19 cellular contexts compared by ENCODE assay signal in the genomic region with DNA sequence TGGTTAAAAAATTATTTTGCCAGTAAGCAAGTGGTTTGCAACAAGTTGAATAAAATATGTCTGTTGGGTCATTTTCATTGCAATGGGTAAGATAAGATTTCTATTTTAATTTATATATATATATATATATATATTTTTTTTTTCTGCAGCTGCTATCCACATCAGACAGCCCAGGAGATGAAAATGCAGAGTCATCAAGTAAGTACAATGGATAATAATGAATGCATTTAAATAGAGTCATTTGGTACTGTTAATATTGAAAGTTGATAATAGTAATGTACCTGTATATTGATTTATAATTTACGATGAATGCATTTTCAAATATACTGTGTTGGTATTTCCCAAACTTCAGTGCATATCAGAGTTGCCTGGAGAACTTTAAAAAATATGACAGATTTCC. TPM values are rescaled to one million over a fixed set of nuclear protein-coding genes. Genes with fewer than 3 reads are reported as not detected.
DNase-seq lines count a peak whose midpoint lies in the region; ATAC-seq, FAIRE-seq and TF ChIP-seq lines count a peak whose summit lies in the region.
"Had no signal": no experiment of that assay in that cellular context is flagged by ENCODE, and none has a peak within 500 bp of the region (broad histone marks: within the 10 kb centered on the region; RNA-seq: fewer than 3 reads in every experiment).

No MANE protein-coding gene starts in this region.

- POLR2A ChIA-PET in HepG2 (lab: Yijun Ruan, JAX) = no interaction called here
- POLR2A ChIA-PET in CD4-positive, alpha-beta T cell (lab: Charles Lee) = no interaction called here
- POLR2A ChIA-PET in IMR-90 (lab: Charles Lee; ENCODE audit: unreplicated experiment) = no interaction called here

- no peak overlapping the region for H3K18ac ChIP-seq in IMR-90 (ENCODE audit: low read depth, low read length)

- no peak overlapping the region for H4K8ac ChIP-seq in IMR-90 (ENCODE audit: low read depth in 2 of 2, low read length in 2 of 2)

- H3K4me1 Mint-ChIP-seq in CD4-positive, alpha-beta T cell (ENCODE audit: low read depth) = peaks cover 21% of the 10 kb centered on the region
- H3K4me1 Mint-ChIP-seq: GM23338, H9 had no signal

- TF ChIP-seq CTCF in HepG2 (CRISPR knock-in tag; IDR thresholded peaks at IDR 0.05) (no peak), right lobe of liver (IDR thresholded peaks at IDR 0.05) (no peak), IMR-90 (conservative IDR thresholded peaks at IDR 0.05; ENCODE audit: low read depth, low read length) (no peak)
- TF ChIP-seq CTCF in CD4-positive, alpha-beta T cell (IDR thresholded peaks at IDR 0.05) = no peak

- peak overlapping the region; percentile 53 for H3K27ac Mint-ChIP-seq in CD4-positive, alpha-beta T cell
- H3K27ac Mint-ChIP-seq: GM23338, H9 had no signal

- no peak overlapping the region for H2BK120ac ChIP-seq in IMR-90 (ENCODE audit: low read depth, low read length)

- FAIRE-seq in HepG2 (lab: Jason Lieb, UNC) = no peak
- FAIRE-seq: GM12878 had no signal

- H3K9ac ChIP-seq in HepG2 (ENCODE audit: insufficient read depth, low read depth, low read length) = no peak overlapping the region
- no peak overlapping the region for H3K9ac ChIP-seq in IMR-90 (ENCODE audit: low read depth, low read length)
- H3K9ac ChIP-seq: BLaER1 had no signal

- H2AK5ac ChIP-seq in IMR-90 (ENCODE audit: low read depth, low read length) = no peak overlapping the region

- TF ChIP-seq RAD21 in HepG2 (CRISPR knock-in tag; IDR thresholded peaks at IDR 0.05) (no peak), IMR-90 (IDR thresholded peaks at IDR 0.05; ENCODE audit: low read length) (no peak)

- no peak overlapping the region for H4K91ac ChIP-seq in IMR-90 (ENCODE audit: insufficient read depth, low read depth, low read length)

- CTCF ChIA-PET in HepG2 (lab: Yijun Ruan, JAX; ENCODE audit: low intra/inter-chr PET ratio, low total read pairs) = no interaction called here
- CTCF ChIA-PET in CD4-positive, alpha-beta T cell (lab: Charles Lee) = interaction anchor here (1.2 kb wide), 1 partner anchor 35 kb away, joined by 3 read pairs; no protein-coding TSS in a partner anchor
- CTCF ChIA-PET in IMR-90 (lab: Yijun Ruan, JAX) = no interaction called here

- no peak overlapping the region for H2BK20ac ChIP-seq in IMR-90 (ENCODE audit: low read depth, low read length)

- DNase-seq in HepG2 (ENCODE audit: low spot score) (no peak), right lobe of liver (no peak), IMR-90 (no peak), activated gamma-delta T cell treated with Interleukin-2 at 50 U/mL for 16 hours (no peak), pons (ENCODE audit: low spot score) (no peak)
- DNase-seq in CD4-positive, alpha-beta T cell = no peak
- DNase-seq: 8988T; Caco-2; CD8-positive, alpha-beta T cell; DMS153; DND-41; GDM1; H9 had no signal

- H3K79me1 ChIP-seq in IMR-90 (ENCODE audit: low read depth in 1 of 2, low read length in 2 of 2) = peaks cover 0 to 7% of the 10 kb centered on the region in 2 experiments; a peak in 1 of 4 replicates

- 96% methylated on average over 1 of the region's 1 CpG for WGBS in HepG2 (ENCODE audit: low lambda C conversion rate)
- 92% methylated on average over 1 of the region's 1 CpG for WGBS in right lobe of liver (ENCODE audit: insufficient coverage, low coverage, low lambda C conversion rate, missing lambda C conversion rate)
- WGBS in IMR-90 (ENCODE audit: extremely low coverage in 2 of 2, insufficient read length in 1 of 2), 2 experiments = no CpG with 5 or more reads among the region's 1 CpG

- H3K4me2 ChIP-seq in HepG2 (ENCODE audit: low read depth, low read length) = no peak overlapping the region
- H3K4me2 ChIP-seq in IMR-90 (ENCODE audit: low read depth, low read length) = no peak overlapping the region
- H3K4me2 ChIP-seq: BLaER1, GM23338 had no signal

- no peak overlapping the region for H4K5ac ChIP-seq in IMR-90 (ENCODE audit: low read depth, low read length)

- H3K4me3 ChIP-seq in HepG2 (replicated peaks in 1 of 3; ENCODE audit: insufficient read depth in 1 of 3, low read depth in 2 of 3, low read length in 3 of 3) = no peak overlapping the region
- H3K4me3 ChIP-seq in right lobe of liver = no peak overlapping the region
- no peak overlapping the region for H3K4me3 ChIP-seq in IMR-90 (ENCODE audit: insufficient read depth, low read depth, low read length)
- H3K4me3 ChIP-seq: BLaER1, GM12878, GM23338 had no signal

- no peaks in the 10 kb centered on the region for H3K27me3 ChIP-seq in HepG2 (ENCODE audit: control insufficient read depth in 1 of 2, insufficient read depth in 2 of 2, low read length in 2 of 2)
- no peaks in the 10 kb centered on the region for H3K27me3 ChIP-seq in right lobe of liver
- H3K27me3 ChIP-seq in CD4-positive, alpha-beta T cell (ENCODE audit: control insufficient read depth, insufficient read depth, low read length) = no peaks in the 10 kb centered on the region
- H3K27me3 ChIP-seq in IMR-90 (ENCODE audit: control insufficient read depth, insufficient read depth, low read length) = no peaks in the 10 kb centered on the region
- H3K27me3 ChIP-seq: BLaER1 had no signal

- ATAC-seq in HepG2 (no peak), right lobe of liver (no peak), IMR-90 (ENCODE audit: low read depth) (no peak), GM18519 (IDR thresholded peaks at IDR 0.05; ENCODE audit: low FRiP score, unreplicated experiment) (no peak)
- ATAC-seq in CD4-positive, alpha-beta T cell (ENCODE audit: poor library complexity) = no peak
- ATAC-seq: CD8-positive, alpha-beta T cell; GM12878; GM23338; HCT116 had no signal

- H3K56ac ChIP-seq in IMR-90 (ENCODE audit: extremely low read depth, insufficient read depth, low read length) = no peak overlapping the region

- no peaks in the 10 kb centered on the region; the same call in 1 of the 2 replicates for H3K9me1 ChIP-seq in IMR-90 (ENCODE audit: insufficient read depth, low read length)

- peaks cover 94% of the 10 kb centered on the region for H3K36me3 Mint-ChIP-seq in CD4-positive, alpha-beta T cell (ENCODE audit: low read depth)

- dilution Hi-C loops in IMR-90 (cut with HindIII; ENCODE audit: low sequenced_read_pairs, unreplicated experiment) = no loop called here

- H4K20me1 ChIP-seq in HepG2 (ENCODE audit: insufficient read depth, low read length) (no peaks in the 10 kb centered on the region), IMR-90 (ENCODE audit: insufficient read depth, low read length) (no peaks in the 10 kb centered on the region)
- H4K20me1 ChIP-seq: BLaER1 had no signal

- no peak overlapping the region for H2BK15ac ChIP-seq in IMR-90 (ENCODE audit: low read depth, low read length)

- H3K79me2 ChIP-seq in HepG2 (ENCODE audit: insufficient read depth, low read length) = no peaks in the 10 kb centered on the region

- in situ Hi-C loops in HepG2 (cut with HindIII; ENCODE audit: extremely low pct_ligation_motif_present, low pct_unique_long_range_greater_than_20kb) (no loop called here), IMR-90 (cut with MboI; ENCODE audit: low sequenced_read_pairs) (no loop called here)

- BruUV-seq in HepG2 (replicated peaks; lab: Mats Ljungman, UMichigan) (no TSS peak), IMR-90 (replicated peaks; lab: Mats Ljungman, UMichigan) (no TSS peak)

- H2BK5ac ChIP-seq in IMR-90 (ENCODE audit: low read depth, low read length, poor library complexity, severe bottlenecking) = no peak overlapping the region

- no peak overlapping the region for H3K14ac ChIP-seq in IMR-90 (replicated peaks; ENCODE audit: low read depth, low read length)

- TF ChIP-seq POLR2A in HepG2 (IDR thresholded peaks at IDR 0.05; ENCODE audit: insufficient read depth in 1 of 2, low read depth in 2 of 2, low read length in 2 of 2) (no peak), right lobe of liver (IDR thresholded peaks at IDR 0.05) (no peak), IMR-90 (IDR thresholded peaks at IDR 0.05; ENCODE audit: low read depth, low read length) (no peak)

- H2AK9ac ChIP-seq in IMR-90 (replicated peaks; ENCODE audit: low read depth, low read length, poor library complexity) = no peak overlapping the region

- H2AFZ ChIP-seq in HepG2 (ENCODE audit: low read length) = no peak overlapping the region
- no peak overlapping the region for H2AFZ ChIP-seq in IMR-90 (replicated peaks; ENCODE audit: low read length, poor library complexity)
- H2AFZ ChIP-seq: GM23338 had no signal

- H3K36me3 ChIP-seq in HepG2 (replicated peaks in 1 of 2; ENCODE audit: control insufficient read depth in 1 of 2, insufficient read depth in 2 of 2, low read length in 2 of 2) = no peaks in the 10 kb centered on the region
- H3K36me3 ChIP-seq in right lobe of liver = peaks cover 0 to 32% (median 0%) of the 10 kb centered on the region in 4 donors
- H3K36me3 ChIP-seq in IMR-90 (ENCODE audit: control insufficient read depth, insufficient read depth, low read length) = no peaks in the 10 kb centered on the region
- H3K36me3 ChIP-seq: BLaER1 had no signal

- H3K27ac ChIP-seq in HepG2 (ENCODE audit: extremely low read length, insufficient read depth, low read length) (no peak overlapping the region), right lobe of liver (no peak overlapping the region), IMR-90 (ENCODE audit: insufficient read depth, low read length) (no peak overlapping the region)
- no peak overlapping the region for H3K27ac ChIP-seq in CD4-positive, alpha-beta T cell (ENCODE audit: low read depth, low read length)
- H3K27ac ChIP-seq: BLaER1, C4-2B had no signal

- no peaks in the 10 kb centered on the region for H3K9me3 ChIP-seq in HepG2 (ENCODE audit: low read length)
- H3K9me3 ChIP-seq in right lobe of liver = no peaks in the 10 kb centered on the region
- no peaks in the 10 kb centered on the region for H3K9me3 ChIP-seq in CD4-positive, alpha-beta T cell (ENCODE audit: control insufficient read depth, low read length)
- no peaks in the 10 kb centered on the region for H3K9me3 ChIP-seq in IMR-90 (ENCODE audit: control insufficient read depth, insufficient read depth, low read length)
- H3K9me3 ChIP-seq: BLaER1, Caco-2 had no signal

- no peak overlapping the region for H3K4ac ChIP-seq in IMR-90 (ENCODE audit: low read depth, low read length)

- no peak overlapping the region for H3K23ac ChIP-seq in IMR-90 (ENCODE audit: low read depth, low read length)

- no peak overlapping the region for H3K4me3 Mint-ChIP-seq in CD4-positive, alpha-beta T cell
- H3K4me3 Mint-ChIP-seq: CD8-positive, alpha-beta T cell; GM23338; H9 had no signal

- H3K27me3 Mint-ChIP-seq in CD4-positive, alpha-beta T cell = no peaks in the 10 kb centered on the region

- H3K4me1 ChIP-seq in HepG2 (ENCODE audit: insufficient read depth, low read length) (no peaks in the 10 kb centered on the region), right lobe of liver (no peaks in the 10 kb centered on the region), IMR-90 (ENCODE audit: control insufficient read depth, insufficient read depth, low read length) (peaks cover 6% of the 10 kb centered on the region)
- H3K4me1 ChIP-seq: BLaER1 had no signal

- intact Hi-C loops in HepG2 (cut with micrococcal nuclease; ENCODE audit: unreplicated experiment) (no loop called here), right lobe of liver (cut with DNase I) (no loop called here), IMR-90 (cut with micrococcal nuclease) (no loop called here)
- intact Hi-C loops in CD4-positive, alpha-beta T cell (cut with DNase I, micrococcal nuclease) = no loop called here

- no peaks in the 10 kb centered on the region for H3K9me3 Mint-ChIP-seq in CD4-positive, alpha-beta T cell
- H3K9me3 Mint-ChIP-seq: CD8-positive, alpha-beta T cell; GM23338; H9 had no signal

- TF ChIP-seq EP300 in HepG2 (IDR thresholded peaks at IDR 0.05; ENCODE audit: low read depth in 2 of 2, low read length in 2 of 2) (no peak), HepG2 (CRISPR knock-in tag; IDR thresholded peaks at IDR 0.05; ENCODE audit: borderline replicate concordance) (no peak)

RNA-seq across cellular contexts. Expression of a gene that starts 11.5 kb away (rescaled TPM):
- total RNA-seq in HepG2 (2016; rRNA removed; fragmentation: Illumina TruSeq; extraction: Trizol) (4.2 and 7.5 TPM in 2 replicates), right lobe of liver (100 to 1,000 TPM in 1 of 6 experiments, 10 to 100 TPM in 2, 1 to 10 TPM in 3; 1.6 to 106 (median 15.2) TPM), IMR-90 (2012; rRNA removed) (5.0 and 6.4 TPM in 2 replicates)
- 0.40 and 0.71 TPM in 2 replicates for total RNA-seq in HepG2 (2016; cell fraction: cytosol; rRNA removed; fragmentation: Illumina TruSeq; extraction: Trizol; ENCODE audit: low read depth)
- total RNA-seq in HepG2 (2016; cell fraction: insoluble cytoplasmic fraction; rRNA removed; fragmentation: Illumina TruSeq; extraction: Trizol) = 4.6 and 6.5 TPM in 2 replicates
- 2.8 and 3.6 TPM in 2 replicates for total RNA-seq in HepG2 (2016; cell fraction: membrane; rRNA removed; fragmentation: Illumina TruSeq; extraction: Trizol)
- 2.7 and 2.9 TPM in 2 replicates for total RNA-seq in HepG2 (2016; cell fraction: nucleus; rRNA removed; fragmentation: Illumina TruSeq; extraction: Trizol)
- polyA plus RNA-seq in HepG2 (2011; rRNA removed) (0.41 and 0.50 TPM in 2 replicates), IMR-90 (2012; rRNA removed) (1.3 and 2.2 TPM in 2 replicates)
- polyA plus RNA-seq in HepG2 (2011; cell fraction: cytosol; rRNA removed) = 0.21 and 0.51 TPM in 2 replicates
- 0.18 and 0.52 TPM in 2 replicates for polyA plus RNA-seq in HepG2 (2011; cell fraction: nucleus; rRNA removed)
- polyA plus RNA-seq in HepG2 (2012) = 0.56 and 1.1 TPM in 2 replicates
- polyA plus RNA-seq in HepG2 (2016; cell fraction: cytosol; fragmentation: Illumina TruSeq; extraction: Trizol; ENCODE audit: low read depth) = 0.20 TPM in 2 replicates
- polyA plus RNA-seq in HepG2 (2016; cell fraction: insoluble cytoplasmic fraction; fragmentation: Illumina TruSeq; extraction: Trizol; ENCODE audit: low read depth) = 4.2 and 5.5 TPM in 2 replicates
- 1.1 and 1.2 TPM in 2 replicates for polyA plus RNA-seq in HepG2 (2016; cell fraction: membrane; fragmentation: Illumina TruSeq; extraction: Trizol; ENCODE audit: low read depth)
- polyA plus RNA-seq in HepG2 (2016; cell fraction: nucleus; fragmentation: Illumina TruSeq; extraction: Trizol; ENCODE audit: insufficient read depth, low read depth) = 2.7 and 3.7 TPM in 2 replicates
- polyA minus RNA-seq in HepG2 (2011; rRNA and poly(A)+ RNA removed; ENCODE audit: low replicate concordance) = 0.10 and 3.6 TPM in 2 replicates
- polyA minus RNA-seq in HepG2 (2011; cell fraction: cytosol; rRNA and poly(A)+ RNA removed) = 0.99 and 1.6 TPM in 2 replicates
- polyA minus RNA-seq in HepG2 (2011; cell fraction: nucleus; rRNA and poly(A)+ RNA removed) = 0.52 and 1.2 TPM in 2 replicates
- 100 to 1,000 TPM; 115 to 124 TPM for total RNA-seq in CD4-positive, alpha-beta T cell
- 0.25 and 0.29 TPM in 2 replicates for polyA plus RNA-seq in IMR-90 (2012; cell fraction: cytosol; rRNA removed)
- polyA plus RNA-seq in IMR-90 (2012; cell fraction: nucleus; rRNA removed; ENCODE audit: low replicate concordance) = 0.07 and 0.97 TPM in 2 replicates
- polyA plus RNA-seq: GM23338 had no signal

RNA-seq across cellular contexts. Expression of a gene that starts 18.3 kb away (rescaled TPM):
- total RNA-seq in HepG2 (2016; rRNA removed; fragmentation: Illumina TruSeq; extraction: Trizol) (61.7 and 83.2 TPM in 2 replicates), right lobe of liver (10 to 100 TPM; 20.2 to 26.6 (median 25.3) TPM), IMR-90 (2012; rRNA removed) (112 and 204 TPM in 2 replicates)
- 25.1 and 31.7 TPM in 2 replicates for total RNA-seq in HepG2 (2016; cell fraction: cytosol; rRNA removed; fragmentation: Illumina TruSeq; extraction: Trizol; ENCODE audit: low read depth)
- 61.7 and 79.4 TPM in 2 replicates for total RNA-seq in HepG2 (2016; cell fraction: insoluble cytoplasmic fraction; rRNA removed; fragmentation: Illumina TruSeq; extraction: Trizol)
- total RNA-seq in HepG2 (2016; cell fraction: membrane; rRNA removed; fragmentation: Illumina TruSeq; extraction: Trizol) = 42.0 and 43.8 TPM in 2 replicates
- 77.0 and 77.1 TPM in 2 replicates for total RNA-seq in HepG2 (2016; cell fraction: nucleus; rRNA removed; fragmentation: Illumina TruSeq; extraction: Trizol)
- polyA plus RNA-seq in HepG2 (2011; rRNA removed) (59.2 and 62.2 TPM in 2 replicates), IMR-90 (2012; rRNA removed) (40.4 and 48.0 TPM in 2 replicates)
- polyA plus RNA-seq in HepG2 (2011; cell fraction: cytosol; rRNA removed) = 27.3 and 42.8 TPM in 2 replicates
- polyA plus RNA-seq in HepG2 (2011; cell fraction: nucleus; rRNA removed) = 60.1 and 69.2 TPM in 2 replicates
- 35.9 and 38.7 TPM in 2 replicates for polyA plus RNA-seq in HepG2 (2012)
- polyA plus RNA-seq in HepG2 (2016; cell fraction: cytosol; fragmentation: Illumina TruSeq; extraction: Trizol; ENCODE audit: low read depth) = 7.7 and 9.4 TPM in 2 replicates
- 58.0 and 61.2 TPM in 2 replicates for polyA plus RNA-seq in HepG2 (2016; cell fraction: insoluble cytoplasmic fraction; fragmentation: Illumina TruSeq; extraction: Trizol; ENCODE audit: low read depth)
- 16.9 and 19.1 TPM in 2 replicates for polyA plus RNA-seq in HepG2 (2016; cell fraction: membrane; fragmentation: Illumina TruSeq; extraction: Trizol; ENCODE audit: low read depth)
- 60.1 and 64.2 TPM in 2 replicates for polyA plus RNA-seq in HepG2 (2016; cell fraction: nucleus; fragmentation: Illumina TruSeq; extraction: Trizol; ENCODE audit: insufficient read depth, low read depth)
- 26.8 and 53.5 TPM in 2 replicates for polyA minus RNA-seq in HepG2 (2011; rRNA and poly(A)+ RNA removed; ENCODE audit: low replicate concordance)
- polyA minus RNA-seq in HepG2 (2011; cell fraction: cytosol; rRNA and poly(A)+ RNA removed) = 26.7 and 30.0 TPM in 2 replicates
- 152 and 170 TPM in 2 replicates for polyA minus RNA-seq in HepG2 (2011; cell fraction: nucleus; rRNA and poly(A)+ RNA removed)
- 100 to 1,000 TPM; 107 to 109 TPM for total RNA-seq in CD4-positive, alpha-beta T cell
- polyA plus RNA-seq in IMR-90 (2012; cell fraction: cytosol; rRNA removed) = 9.2 and 19.6 TPM in 2 replicates
- 8.4 and 78.2 TPM in 2 replicates for polyA plus RNA-seq in IMR-90 (2012; cell fraction: nucleus; rRNA removed; ENCODE audit: low replicate concordance)
